In the genomic region with DNA sequence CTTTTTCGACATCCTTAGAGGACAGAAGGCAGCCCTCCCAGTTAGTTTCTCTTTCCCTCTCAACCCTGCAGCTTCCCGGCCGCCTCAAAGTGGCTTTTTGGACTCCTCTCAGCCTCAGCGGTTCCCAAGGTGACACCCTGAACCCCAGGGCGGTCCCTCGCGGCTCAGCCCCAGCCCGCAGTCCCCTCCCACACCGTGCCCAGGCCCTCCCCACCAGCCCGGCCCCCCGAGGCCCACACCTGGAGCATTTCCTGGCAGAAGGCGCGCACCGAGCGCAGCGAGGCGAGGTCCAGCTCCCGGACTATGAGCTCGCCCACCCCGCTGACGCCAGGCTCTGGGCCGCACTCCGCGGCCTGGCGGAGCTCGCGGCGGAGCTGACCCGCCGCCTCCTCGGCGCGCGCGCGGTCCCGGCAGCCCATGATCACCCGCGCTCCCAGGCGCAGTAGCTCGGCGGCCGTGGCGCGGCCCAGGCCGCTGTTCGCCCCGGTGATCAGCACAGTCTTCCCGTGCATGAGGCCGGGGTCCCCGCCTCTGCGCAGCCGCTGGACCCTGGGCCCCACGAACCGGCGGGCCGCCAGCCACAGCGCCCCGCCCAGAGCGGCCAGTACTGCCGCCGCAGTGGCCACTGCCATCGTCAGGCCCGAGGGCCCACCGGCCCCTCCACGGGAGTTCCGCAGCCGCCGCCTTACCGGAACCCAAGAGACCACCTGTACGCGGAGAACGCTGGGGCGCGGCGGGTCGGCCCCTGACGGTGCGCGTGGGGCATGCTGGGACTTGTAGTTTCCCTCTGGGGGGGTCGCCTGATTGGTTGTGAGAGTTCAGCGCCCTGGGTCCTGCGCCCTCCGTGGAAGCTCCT, we compare ENCODE assay signal across 1 cellular context.
TF ChIP-seq lines count a peak whose summit lies in the region.

A gene with protein sequence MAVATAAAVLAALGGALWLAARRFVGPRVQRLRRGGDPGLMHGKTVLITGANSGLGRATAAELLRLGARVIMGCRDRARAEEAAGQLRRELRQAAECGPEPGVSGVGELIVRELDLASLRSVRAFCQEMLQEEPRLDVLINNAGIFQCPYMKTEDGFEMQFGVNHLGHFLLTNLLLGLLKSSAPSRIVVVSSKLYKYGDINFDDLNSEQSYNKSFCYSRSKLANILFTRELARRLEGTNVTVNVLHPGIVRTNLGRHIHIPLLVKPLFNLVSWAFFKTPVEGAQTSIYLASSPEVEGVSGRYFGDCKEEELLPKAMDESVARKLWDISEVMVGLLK (minus strand): TSS at position 713 of the 856 bp plus-strand sequence. CDS start 81 bp downstream, at position 632.

TF ChIP-seq in HepG2, 621 proteins besides CTCF, POLR2A, EP300 and RAD21 (continued from another document and continues in another):
- TF ChIP-seq, protein P1, sequence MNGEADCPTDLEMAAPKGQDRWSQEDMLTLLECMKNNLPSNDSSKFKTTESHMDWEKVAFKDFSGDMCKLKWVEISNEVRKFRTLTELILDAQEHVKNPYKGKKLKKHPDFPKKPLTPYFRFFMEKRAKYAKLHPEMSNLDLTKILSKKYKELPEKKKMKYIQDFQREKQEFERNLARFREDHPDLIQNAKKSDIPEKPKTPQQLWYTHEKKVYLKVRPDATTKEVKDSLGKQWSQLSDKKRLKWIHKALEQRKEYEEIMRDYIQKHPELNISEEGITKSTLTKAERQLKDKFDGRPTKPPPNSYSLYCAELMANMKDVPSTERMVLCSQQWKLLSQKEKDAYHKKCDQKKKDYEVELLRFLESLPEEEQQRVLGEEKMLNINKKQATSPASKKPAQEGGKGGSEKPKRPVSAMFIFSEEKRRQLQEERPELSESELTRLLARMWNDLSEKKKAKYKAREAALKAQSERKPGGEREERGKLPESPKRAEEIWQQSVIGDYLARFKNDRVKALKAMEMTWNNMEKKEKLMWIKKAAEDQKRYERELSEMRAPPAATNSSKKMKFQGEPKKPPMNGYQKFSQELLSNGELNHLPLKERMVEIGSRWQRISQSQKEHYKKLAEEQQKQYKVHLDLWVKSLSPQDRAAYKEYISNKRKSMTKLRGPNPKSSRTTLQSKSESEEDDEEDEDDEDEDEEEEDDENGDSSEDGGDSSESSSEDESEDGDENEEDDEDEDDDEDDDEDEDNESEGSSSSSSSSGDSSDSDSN (CRISPR knock-in tag; IDR thresholded peaks at IDR 0.05): peak; percentile 99
- TF ChIP-seq ISL2 (CRISPR knock-in tag; IDR thresholded peaks at IDR 0.05) (peak; percentile 77; the same call in 1 of the 2 replicates), MEF2D (CRISPR knock-in tag; IDR thresholded peaks at IDR 0.05) (peak; percentile 8), ZNF121 (CRISPR knock-in tag; IDR thresholded peaks at IDR 0.05) (no peak; the same call in 1 of the 2 replicates), AGO2 (optimal IDR thresholded peaks at IDR 0.05; ENCODE audit: low read depth, low read length) (peak; percentile 97), FOXA1 (IDR thresholded peaks at IDR 0.05) (no peak), FOXA1 (CRISPR knock-in tag; IDR thresholded peaks at IDR 0.05) (peak; percentile 21; the same call in 1 of the 2 replicates), CREM (IDR thresholded peaks at IDR 0.05) (peak; percentile 94), CREM (CRISPR knock-in tag; IDR thresholded peaks at IDR 0.05) (no peak), ZNF33A (CRISPR knock-in tag; IDR thresholded peaks at IDR 0.05; ENCODE audit: borderline replicate concordance) (no peak), ZSCAN9 (CRISPR knock-in tag; IDR thresholded peaks at IDR 0.05; ENCODE audit: borderline replicate concordance) (peak; percentile 40; the same call in 1 of the 2 replicates), ZNF33B (CRISPR knock-in tag; IDR thresholded peaks at IDR 0.05) (peak; percentile 63; the same call in 1 of the 2 replicates), NFIB (CRISPR knock-in tag; IDR thresholded peaks at IDR 0.05; ENCODE audit: borderline replicate concordance) (no peak), HMG20B (CRISPR knock-in tag; conservative IDR thresholded peaks at IDR 0.05) (0 out of 2 replicates have a peak, but pooled peaks have one; percentile 43), KLF9 (CRISPR knock-in tag; IDR thresholded peaks at IDR 0.05; ENCODE audit: low read depth) (no peak), ZNF296 (CRISPR knock-in tag; conservative IDR thresholded peaks at IDR 0.05) (peak; percentile 98), ZNF260 (CRISPR knock-in tag; IDR thresholded peaks at IDR 0.05; ENCODE audit: borderline replicate concordance, low read depth) (no peak), HOXA9 (CRISPR knock-in tag; IDR thresholded peaks at IDR 0.05; ENCODE audit: borderline replicate concordance) (peak; percentile 29; the same call in 1 of the 2 replicates), ZNF7 (CRISPR knock-in tag; IDR thresholded peaks at IDR 0.05) (0 out of 2 replicates have a peak, but pooled peaks have one; percentile 16), ZNF788 (CRISPR knock-in tag; IDR thresholded peaks at IDR 0.05; ENCODE audit: borderline replicate concordance) (peak; percentile 91), ZNF263 (CRISPR knock-in tag; IDR thresholded peaks at IDR 0.05) (no peak), DPF2 (CRISPR knock-in tag; IDR thresholded peaks at IDR 0.05; ENCODE audit: borderline replicate concordance, low read depth) (no peak), ZNF746 (CRISPR knock-in tag; IDR thresholded peaks at IDR 0.05) (peak; percentile 51; the same call in 1 of the 2 replicates), MIER3 (CRISPR knock-in tag; IDR thresholded peaks at IDR 0.05; ENCODE audit: borderline replicate concordance) (peak; percentile 90), LCORL (IDR thresholded peaks at IDR 0.05) (no peak), LCORL (CRISPR knock-in tag; IDR thresholded peaks at IDR 0.05) (peak; percentile 85), WIZ (CRISPR knock-in tag; IDR thresholded peaks at IDR 0.05) (no peak), PHF8 (CRISPR knock-in tag; IDR thresholded peaks at IDR 0.05) (peak; percentile 97), NFYB (CRISPR knock-in tag; IDR thresholded peaks at IDR 0.05) (peak; percentile 91), CC2D1A (CRISPR knock-in tag; IDR thresholded peaks at IDR 0.05) (no peak), TBX2 (CRISPR knock-in tag; IDR thresholded peaks at IDR 0.05; ENCODE audit: borderline replicate concordance) (peak; percentile 82), NFIC (IDR thresholded peaks at IDR 0.05; ENCODE audit: low read length) (no peak), ZBTB7A (CRISPR knock-in tag; IDR thresholded peaks at IDR 0.05) (no peak; the same call in none of the 2 replicates), ARNT (IDR thresholded peaks at IDR 0.05) (no peak), ZNF251 (CRISPR knock-in tag; IDR thresholded peaks at IDR 0.05) (no peak), ZNF232 (CRISPR knock-in tag; IDR thresholded peaks at IDR 0.05; ENCODE audit: borderline replicate concordance) (no peak), IRF2 (CRISPR knock-in tag; IDR thresholded peaks at IDR 0.05) (peak; percentile 93), NFKBIZ (CRISPR knock-in tag; IDR thresholded peaks at IDR 0.05) (0 out of 2 replicates have a peak, but pooled peaks have one; percentile 71), MXD4 (CRISPR knock-in tag; IDR thresholded peaks at IDR 0.05) (peak; percentile 85; the same call in 1 of the 2 replicates), MED13 (CRISPR knock-in tag; IDR thresholded peaks at IDR 0.05) (0 out of 2 replicates have a peak, but pooled peaks have one; percentile 33)
- TF ChIP-seq, protein P2, sequence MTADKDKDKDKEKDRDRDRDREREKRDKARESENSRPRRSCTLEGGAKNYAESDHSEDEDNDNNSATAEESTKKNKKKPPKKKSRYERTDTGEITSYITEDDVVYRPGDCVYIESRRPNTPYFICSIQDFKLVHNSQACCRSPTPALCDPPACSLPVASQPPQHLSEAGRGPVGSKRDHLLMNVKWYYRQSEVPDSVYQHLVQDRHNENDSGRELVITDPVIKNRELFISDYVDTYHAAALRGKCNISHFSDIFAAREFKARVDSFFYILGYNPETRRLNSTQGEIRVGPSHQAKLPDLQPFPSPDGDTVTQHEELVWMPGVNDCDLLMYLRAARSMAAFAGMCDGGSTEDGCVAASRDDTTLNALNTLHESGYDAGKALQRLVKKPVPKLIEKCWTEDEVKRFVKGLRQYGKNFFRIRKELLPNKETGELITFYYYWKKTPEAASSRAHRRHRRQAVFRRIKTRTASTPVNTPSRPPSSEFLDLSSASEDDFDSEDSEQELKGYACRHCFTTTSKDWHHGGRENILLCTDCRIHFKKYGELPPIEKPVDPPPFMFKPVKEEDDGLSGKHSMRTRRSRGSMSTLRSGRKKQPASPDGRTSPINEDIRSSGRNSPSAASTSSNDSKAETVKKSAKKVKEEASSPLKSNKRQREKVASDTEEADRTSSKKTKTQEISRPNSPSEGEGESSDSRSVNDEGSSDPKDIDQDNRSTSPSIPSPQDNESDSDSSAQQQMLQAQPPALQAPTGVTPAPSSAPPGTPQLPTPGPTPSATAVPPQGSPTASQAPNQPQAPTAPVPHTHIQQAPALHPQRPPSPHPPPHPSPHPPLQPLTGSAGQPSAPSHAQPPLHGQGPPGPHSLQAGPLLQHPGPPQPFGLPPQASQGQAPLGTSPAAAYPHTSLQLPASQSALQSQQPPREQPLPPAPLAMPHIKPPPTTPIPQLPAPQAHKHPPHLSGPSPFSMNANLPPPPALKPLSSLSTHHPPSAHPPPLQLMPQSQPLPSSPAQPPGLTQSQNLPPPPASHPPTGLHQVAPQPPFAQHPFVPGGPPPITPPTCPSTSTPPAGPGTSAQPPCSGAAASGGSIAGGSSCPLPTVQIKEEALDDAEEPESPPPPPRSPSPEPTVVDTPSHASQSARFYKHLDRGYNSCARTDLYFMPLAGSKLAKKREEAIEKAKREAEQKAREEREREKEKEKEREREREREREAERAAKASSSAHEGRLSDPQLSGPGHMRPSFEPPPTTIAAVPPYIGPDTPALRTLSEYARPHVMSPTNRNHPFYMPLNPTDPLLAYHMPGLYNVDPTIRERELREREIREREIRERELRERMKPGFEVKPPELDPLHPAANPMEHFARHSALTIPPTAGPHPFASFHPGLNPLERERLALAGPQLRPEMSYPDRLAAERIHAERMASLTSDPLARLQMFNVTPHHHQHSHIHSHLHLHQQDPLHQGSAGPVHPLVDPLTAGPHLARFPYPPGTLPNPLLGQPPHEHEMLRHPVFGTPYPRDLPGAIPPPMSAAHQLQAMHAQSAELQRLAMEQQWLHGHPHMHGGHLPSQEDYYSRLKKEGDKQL (CRISPR knock-in tag; IDR thresholded peaks at IDR 0.05; ENCODE audit: low read depth): no peak; the same call in 1 of the 2 replicates
- TF ChIP-seq, protein P3, sequence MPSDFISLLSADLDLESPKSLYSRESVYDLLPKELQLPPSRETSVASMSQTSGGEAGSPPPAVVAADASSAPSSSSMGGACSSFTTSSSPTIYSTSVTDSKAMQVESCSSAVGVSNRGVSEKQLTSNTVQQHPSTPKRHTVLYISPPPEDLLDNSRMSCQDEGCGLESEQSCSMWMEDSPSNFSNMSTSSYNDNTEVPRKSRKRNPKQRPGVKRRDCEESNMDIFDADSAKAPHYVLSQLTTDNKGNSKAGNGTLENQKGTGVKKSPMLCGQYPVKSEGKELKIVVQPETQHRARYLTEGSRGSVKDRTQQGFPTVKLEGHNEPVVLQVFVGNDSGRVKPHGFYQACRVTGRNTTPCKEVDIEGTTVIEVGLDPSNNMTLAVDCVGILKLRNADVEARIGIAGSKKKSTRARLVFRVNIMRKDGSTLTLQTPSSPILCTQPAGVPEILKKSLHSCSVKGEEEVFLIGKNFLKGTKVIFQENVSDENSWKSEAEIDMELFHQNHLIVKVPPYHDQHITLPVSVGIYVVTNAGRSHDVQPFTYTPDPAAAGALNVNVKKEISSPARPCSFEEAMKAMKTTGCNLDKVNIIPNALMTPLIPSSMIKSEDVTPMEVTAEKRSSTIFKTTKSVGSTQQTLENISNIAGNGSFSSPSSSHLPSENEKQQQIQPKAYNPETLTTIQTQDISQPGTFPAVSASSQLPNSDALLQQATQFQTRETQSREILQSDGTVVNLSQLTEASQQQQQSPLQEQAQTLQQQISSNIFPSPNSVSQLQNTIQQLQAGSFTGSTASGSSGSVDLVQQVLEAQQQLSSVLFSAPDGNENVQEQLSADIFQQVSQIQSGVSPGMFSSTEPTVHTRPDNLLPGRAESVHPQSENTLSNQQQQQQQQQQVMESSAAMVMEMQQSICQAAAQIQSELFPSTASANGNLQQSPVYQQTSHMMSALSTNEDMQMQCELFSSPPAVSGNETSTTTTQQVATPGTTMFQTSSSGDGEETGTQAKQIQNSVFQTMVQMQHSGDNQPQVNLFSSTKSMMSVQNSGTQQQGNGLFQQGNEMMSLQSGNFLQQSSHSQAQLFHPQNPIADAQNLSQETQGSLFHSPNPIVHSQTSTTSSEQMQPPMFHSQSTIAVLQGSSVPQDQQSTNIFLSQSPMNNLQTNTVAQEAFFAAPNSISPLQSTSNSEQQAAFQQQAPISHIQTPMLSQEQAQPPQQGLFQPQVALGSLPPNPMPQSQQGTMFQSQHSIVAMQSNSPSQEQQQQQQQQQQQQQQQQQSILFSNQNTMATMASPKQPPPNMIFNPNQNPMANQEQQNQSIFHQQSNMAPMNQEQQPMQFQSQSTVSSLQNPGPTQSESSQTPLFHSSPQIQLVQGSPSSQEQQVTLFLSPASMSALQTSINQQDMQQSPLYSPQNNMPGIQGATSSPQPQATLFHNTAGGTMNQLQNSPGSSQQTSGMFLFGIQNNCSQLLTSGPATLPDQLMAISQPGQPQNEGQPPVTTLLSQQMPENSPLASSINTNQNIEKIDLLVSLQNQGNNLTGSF (CRISPR knock-in tag; IDR thresholded peaks at IDR 0.05): peak; percentile 89
- TF ChIP-seq, protein P4, sequence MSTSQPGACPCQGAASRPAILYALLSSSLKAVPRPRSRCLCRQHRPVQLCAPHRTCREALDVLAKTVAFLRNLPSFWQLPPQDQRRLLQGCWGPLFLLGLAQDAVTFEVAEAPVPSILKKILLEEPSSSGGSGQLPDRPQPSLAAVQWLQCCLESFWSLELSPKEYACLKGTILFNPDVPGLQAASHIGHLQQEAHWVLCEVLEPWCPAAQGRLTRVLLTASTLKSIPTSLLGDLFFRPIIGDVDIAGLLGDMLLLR (CRISPR knock-in tag; IDR thresholded peaks at IDR 0.05): no peak; the same call in none of the 2 replicates
- TF ChIP-seq, protein P5, sequence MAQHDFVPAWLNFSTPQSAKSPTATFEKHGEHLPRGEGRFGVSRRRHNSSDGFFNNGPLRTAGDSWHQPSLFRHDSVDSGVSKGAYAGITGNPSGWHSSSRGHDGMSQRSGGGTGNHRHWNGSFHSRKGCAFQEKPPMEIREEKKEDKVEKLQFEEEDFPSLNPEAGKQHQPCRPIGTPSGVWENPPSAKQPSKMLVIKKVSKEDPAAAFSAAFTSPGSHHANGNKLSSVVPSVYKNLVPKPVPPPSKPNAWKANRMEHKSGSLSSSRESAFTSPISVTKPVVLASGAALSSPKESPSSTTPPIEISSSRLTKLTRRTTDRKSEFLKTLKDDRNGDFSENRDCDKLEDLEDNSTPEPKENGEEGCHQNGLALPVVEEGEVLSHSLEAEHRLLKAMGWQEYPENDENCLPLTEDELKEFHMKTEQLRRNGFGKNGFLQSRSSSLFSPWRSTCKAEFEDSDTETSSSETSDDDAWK (CRISPR knock-in tag; IDR thresholded peaks at IDR 0.05): no peak
- TF ChIP-seq, protein P6, sequence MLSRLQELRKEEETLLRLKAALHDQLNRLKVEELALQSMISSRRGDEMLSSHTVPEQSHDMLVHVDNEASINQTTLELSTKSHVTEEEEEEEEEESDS (CRISPR knock-in tag; IDR thresholded peaks at IDR 0.05; ENCODE audit: borderline replicate concordance): peak; percentile 96
- TF ChIP-seq, protein P7, sequence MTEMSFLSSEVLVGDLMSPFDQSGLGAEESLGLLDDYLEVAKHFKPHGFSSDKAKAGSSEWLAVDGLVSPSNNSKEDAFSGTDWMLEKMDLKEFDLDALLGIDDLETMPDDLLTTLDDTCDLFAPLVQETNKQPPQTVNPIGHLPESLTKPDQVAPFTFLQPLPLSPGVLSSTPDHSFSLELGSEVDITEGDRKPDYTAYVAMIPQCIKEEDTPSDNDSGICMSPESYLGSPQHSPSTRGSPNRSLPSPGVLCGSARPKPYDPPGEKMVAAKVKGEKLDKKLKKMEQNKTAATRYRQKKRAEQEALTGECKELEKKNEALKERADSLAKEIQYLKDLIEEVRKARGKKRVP (CRISPR knock-in tag; IDR thresholded peaks at IDR 0.05): peak in 1 of 2 experiments; percentile 56; a peak in 2 of 4 replicates
